8 cellular contexts compared by ENCODE assay signal in genomic region chr21:37914211-37914900, GRCh38. TPM values are rescaled to one million over a fixed set of nuclear protein-coding genes. Genes with fewer than 3 reads are reported as not detected.
DNase-seq lines count a peak whose midpoint lies in the region; TF ChIP-seq lines count a peak whose summit lies in the region.
"Had no signal": no experiment of that assay in that cellular context is flagged by ENCODE, and none has a peak within 500 bp of the region (broad histone marks: within the 10 kb centered on the region; RNA-seq: fewer than 3 reads in every experiment).

No MANE protein-coding gene starts in this region.

- TF ChIP-seq CTCF in NB4 (IDR thresholded peaks at IDR 0.05; ENCODE audit: low read depth, low read length) (no peak), astrocyte of the spinal cord (IDR thresholded peaks at IDR 0.05; ENCODE audit: low read depth, low read length) (no peak), mesothelial cell of epicardium (IDR thresholded peaks at IDR 0.05; ENCODE audit: unreplicated experiment) (no peak), GM13977 (IDR thresholded peaks at IDR 0.05; ENCODE audit: extremely low read depth, insufficient read depth, missing control alignments) (no peak)

- H3K4me3 Mint-ChIP-seq in mesothelial cell of epicardium = no peak overlapping the region

- H3K4me1 Mint-ChIP-seq in mesothelial cell of epicardium = peaks cover 13% of the 10 kb centered on the region

- in situ Hi-C loops in astrocyte of the spinal cord (cut with HindIII; ENCODE audit: low sequenced_read_pairs) (no loop called here), GM13977 (cut with MboI; ENCODE audit: low pct_unique_long_range_greater_than_20kb, low sequenced_read_pairs, unreplicated experiment) (no loop called here)

- DNase-seq in ELR (ENCODE audit: low read depth) (peak; percentile 23), NB4 (ENCODE audit: low read depth) (peak; percentile 3), astrocyte of the spinal cord (ENCODE audit: low read depth, low spot score) (peak; percentile 15), mesothelial cell of epicardium (ENCODE audit: low spot score in 2 of 2, unreplicated experiment in 2 of 2) (peak; percentile 58 to 81), dermis blood vessel endothelial cell (no peak), GM13977 (ENCODE audit: low spot score) (no peak), NCI-H2107 (lab: John Stamatoyannopoulos, UW) (no peak)

- H3K9me3 Mint-ChIP-seq in mesothelial cell of epicardium = no peaks in the 10 kb centered on the region

- no peak overlapping the region for H3K27ac Mint-ChIP-seq in mesothelial cell of epicardium

- H3K4me3 ChIP-seq in NB4 (ENCODE audit: low read depth, low read length) (no peak overlapping the region), astrocyte of the spinal cord (ENCODE audit: low read depth, low read length) (no peak overlapping the region)

- peaks cover 95% of the 10 kb centered on the region for H3K27me3 Mint-ChIP-seq in mesothelial cell of epicardium (ENCODE audit: low read depth)

- no peak for TF ChIP-seq POLR2A in NB4 (IDR thresholded peaks at IDR 0.05; ENCODE audit: extremely low read depth, insufficient read length)

- no peaks in the 10 kb centered on the region for H3K36me3 Mint-ChIP-seq in mesothelial cell of epicardium

RNA-seq across cellular contexts. Expression of gene KCNJ6, which starts 1.9 kb away (rescaled TPM):
- 0.02 TPM in 2 of 3 replicates, not detected in the other for total RNA-seq in mesothelial cell of epicardium
- total RNA-seq in dermis blood vessel endothelial cell = under 0.01 TPM in 1 of 2 replicates, not detected in the other
- total RNA-seq: heart right ventricle had no signal

Comparison
In these comparisons a context has a peak if more than half of its experiments do, and no peak if none do; other contexts are left out.
1. DNase-seq: peak in ELR (single experiment), NB4 (single experiment), astrocyte of the spinal cord (single experiment) and mesothelial cell of epicardium (2 of 2); none in dermis blood vessel endothelial cell (single experiment), GM13977 (single experiment) and NCI-H2107 (single experiment).